In the genomic region with DNA sequence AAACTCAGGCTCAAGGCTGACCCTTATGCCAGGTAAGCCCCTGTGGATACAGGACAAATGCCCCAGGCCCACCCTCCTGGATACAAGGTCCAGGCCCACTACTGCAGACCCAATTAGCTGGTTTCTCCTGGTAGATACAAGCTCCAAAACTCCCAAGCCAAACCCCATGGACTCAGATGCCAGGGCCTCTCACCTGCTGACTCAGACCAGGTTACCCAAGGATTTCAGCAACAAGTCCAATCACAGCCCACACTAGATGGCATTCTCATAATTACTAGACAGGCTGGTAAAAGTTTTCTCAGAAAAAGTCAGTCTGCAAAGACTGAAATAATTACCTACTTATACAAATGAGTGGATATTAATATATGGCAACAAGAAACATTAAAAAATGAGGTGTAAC, we compare ENCODE assay signal across 27 cellular contexts.
DNase-seq lines count a peak whose midpoint lies in the region; ATAC-seq, FAIRE-seq and TF ChIP-seq lines count a peak whose summit lies in the region.
"Had no signal": no experiment of that assay in that cellular context is flagged by ENCODE, and none has a peak within 500 bp of the region (broad histone marks: within the 10 kb centered on the region; RNA-seq: fewer than 3 reads in every experiment).

No MANE protein-coding gene starts in this region.

- H3K36me3 ChIP-seq in HUES48 (ENCODE audit: control insufficient read depth, insufficient read depth, low read length) (no peaks in the 10 kb centered on the region), bronchial epithelial cell (ENCODE audit: control insufficient read depth, insufficient read depth, low read length) (no peaks in the 10 kb centered on the region)
- H3K36me3 ChIP-seq: BE2C, BLaER1 had no signal

- H3K4me1 ChIP-seq in HUES48 (ENCODE audit: control insufficient read depth, insufficient read depth, low read length), result no peaks in the 10 kb centered on the region
- H3K4me1 ChIP-seq: BE2C, BLaER1 had no signal

- H3K9me3 ChIP-seq in HUES48 (ENCODE audit: control insufficient read depth, insufficient read depth, low read length) (peaks cover 45% of the 10 kb centered on the region), iPS-18c (ENCODE audit: control insufficient read depth, insufficient read depth, low read length) (peaks cover 12% of the 10 kb centered on the region)
- H3K9me3 ChIP-seq: BE2C had no signal

- H3K27ac ChIP-seq in HUES48 (ENCODE audit: low read depth, low read length), result no peak overlapping the region
- H3K27ac ChIP-seq: BLaER1 had no signal

- no peak for TF ChIP-seq CTCF in bronchial epithelial cell (IDR thresholded peaks at IDR 0.05; ENCODE audit: insufficient read depth, low read length, severe bottlenecking)

- ATAC-seq in esophagus mucosa, result peak; percentile 71
- ATAC-seq: GM12878 had no signal

- FAIRE-seq in bronchial epithelial cell (lab: Jason Lieb, UNC), result no peak
- FAIRE-seq: A204.1, GM12878, GM12892, GM18507 had no signal

- H3K27me3 ChIP-seq in HUES48 (ENCODE audit: control insufficient read depth, insufficient read depth, low read length), result no peaks in the 10 kb centered on the region
- H3K27me3 ChIP-seq in bronchial epithelial cell (ENCODE audit: control insufficient read depth, insufficient read depth, low read length), result no peaks in the 10 kb centered on the region
- H3K27me3 ChIP-seq: BE2C had no signal

- no peak overlapping the region for H3K9ac ChIP-seq in HUES48 (ENCODE audit: low read depth, low read length)
- H3K9ac ChIP-seq: BLaER1 had no signal

- H3K4me3 ChIP-seq in HUES48 (ENCODE audit: low read depth, low read length), result peak overlapping the region; percentile 27; the same call in 1 of the 2 replicates
- H3K4me3 ChIP-seq in bronchial epithelial cell (ENCODE audit: low read depth, low read length), result no peak overlapping the region
- H3K4me3 ChIP-seq in iPS-18c (ENCODE audit: insufficient read depth, low read depth, low read length), result peak overlapping the region; percentile 24; the same call in 1 of the 2 replicates
- H3K4me3 ChIP-seq: BLaER1, GM12878 had no signal

- DNase-seq in bronchial epithelial cell (ENCODE audit: low read depth) (peak; percentile 66), iPS-NIHi7 (ENCODE audit: extremely low spot score) (no peak), NCI-H748 (lab: John Stamatoyannopoulos, UW; ENCODE audit: unreplicated experiment) (no peak)
- no peak for DNase-seq in stimulated activated CD4-positive, alpha-beta T cell treated with anti-CD3 and anti-CD28 coated beads, Interleukin-15, amount 100 ng/mL, for 24 hours
- DNase-seq: 8988T; ACHN; BE2C; C1 segment of cervical spinal cord; CD4-positive, alpha-beta memory T cell; CD4-positive, CD25-positive, alpha-beta regulatory T cell; CD8-positive, alpha-beta memory T cell; COR-L47; DMS 273 treated with DMSO at 0.1 percent for 48 hours; DMS153; DMS53; DMS79; DND-41; EL; GDM1 had no signal
